24 cellular contexts compared by ENCODE assay signal in genomic region chr2:144026679-144027078, GRCh38.
"Had no signal": no experiment of that assay in that cellular context is flagged by ENCODE, and none has a peak within 500 bp of the region (broad histone marks: within the 10 kb centered on the region; RNA-seq: fewer than 3 reads in every experiment).

No MANE protein-coding gene starts in this region.

- H3K36me3 ChIP-seq: colonic mucosa, esophagus muscularis mucosa, gastroesophageal sphincter, heart left ventricle, left lung, lower lobe of right lung had no signal

- DNase-seq: colonic mucosa; cortex of kidney; effector CD8-positive, alpha-beta T cell; effector memory CD8-positive, alpha-beta T cell; endodermal cell; foreskin keratinocyte; heart left ventricle; hypothalamus; immature natural killer cell; islet precursor cell; kidney; kidney glomerular epithelial cell; left colon; left lung; left ventricle myocardium superior; lower lobe of right lung; mesenchymal stem cell; mucosa of descending colon; naive B cell had no signal

- ATAC-seq: effector memory CD8-positive, alpha-beta T cell; foreskin keratinocyte; gastroesophageal sphincter; heart left ventricle; left colon; left lung; left ventricle myocardium superior; lower lobe of right lung; mucosa of descending colon had no signal

- H3K27me3 ChIP-seq: colonic mucosa, esophagus muscularis mucosa, foreskin keratinocyte, gastroesophageal sphincter, heart left ventricle, hepatocyte, left lung had no signal

- H2AFZ ChIP-seq: hepatocyte had no signal

- H3K4me2 ChIP-seq: hepatocyte had no signal

- H3K27ac ChIP-seq: colonic mucosa, esophagus muscularis mucosa, foreskin keratinocyte, gastroesophageal sphincter, heart left ventricle, hepatocyte, left lung, lower lobe of right lung had no signal

- H3K4me3 ChIP-seq: colonic mucosa, esophagus muscularis mucosa, gastroesophageal sphincter, heart left ventricle, hepatocyte, left lung, lower lobe of right lung, mucosa of descending colon had no signal

- H3K9me3 ChIP-seq: colonic mucosa, mucosa of descending colon had no signal

- FAIRE-seq: endothelial cell of umbilical vein, frontal cortex, kidney had no signal

- H3K4me1 ChIP-seq: colonic mucosa, esophagus muscularis mucosa, foreskin keratinocyte, gastroesophageal sphincter, heart left ventricle, left lung, lower lobe of right lung had no signal

- H3K79me2 ChIP-seq: hepatocyte had no signal
